In the genomic region with DNA sequence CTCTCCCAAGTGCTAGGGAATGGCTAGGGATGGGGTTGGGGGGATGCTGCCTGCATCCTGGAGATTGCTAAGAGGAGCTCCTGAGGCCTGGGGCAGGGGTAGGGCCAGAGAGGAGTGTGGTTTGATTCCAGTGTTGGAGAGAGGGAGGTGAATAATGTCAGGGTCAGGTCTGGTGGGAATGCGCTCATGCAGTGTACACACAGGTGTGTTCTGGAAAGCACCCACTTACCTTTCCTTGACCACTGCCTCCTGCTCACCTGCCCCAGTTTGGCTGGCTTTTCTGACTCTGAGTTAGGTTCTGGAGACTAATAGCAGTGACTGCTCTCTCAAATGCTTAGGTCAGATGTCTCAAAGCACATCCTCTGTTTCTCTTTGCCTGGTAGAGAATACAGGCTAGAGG, we compare ENCODE assay signal across 21 cellular contexts.
DNase-seq lines count a peak whose midpoint lies in the region; ATAC-seq and TF ChIP-seq lines count a peak whose summit lies in the region.
"Had no signal": no experiment of that assay in that cellular context is flagged by ENCODE, and none has a peak within 500 bp of the region (broad histone marks: within the 10 kb centered on the region; RNA-seq: fewer than 3 reads in every experiment).

No MANE protein-coding gene starts in this region.

- H3K27me3 ChIP-seq in lower lobe of right lung (ENCODE audit: low read depth) = no peaks in the 10 kb centered on the region

- no peak for TF ChIP-seq CTCF in lower lobe of right lung (IDR thresholded peaks at IDR 0.05)
- TF ChIP-seq CTCF in nephron progenitor cell (IDR thresholded peaks at IDR 0.05) = no peak

- DNase-seq in activated naive CD8-positive, alpha-beta T cell treated with anti-CD3 and anti-CD28 coated beads for 36 hours = no peak
- no peak for DNase-seq in activated naive CD8-positive, alpha-beta T cell treated with anti-CD3 and anti-CD28 coated beads, Interleukin-2, amount 50 U/mL, for 24 hours
- no peak for DNase-seq in lower lobe of right lung
- DNase-seq in nephron progenitor cell = no peak
- DNase-seq in activated CD8-positive, alpha-beta memory T cell treated with anti-CD3 and anti-CD28 coated beads, Interleukin-2, amount 50 U/mL, for 4 hours = no peak
- DNase-seq in 8988T = no peak
- DNase-seq in SKM-1 treated with dmso at 0.1 percent for 144 hours (lab: John Stamatoyannopoulos, UW; ENCODE audit: unreplicated experiment) = no peak
- DNase-seq: ACHN; C1 segment of cervical spinal cord; Calu3; CD4-positive, alpha-beta memory T cell; COR-L47; DMS53; DMS79 treated with DMSO at 0.1 percent for 48 hours; GF-D8; GOT3; HFFc6 had no signal

- ATAC-seq in activated naive CD8-positive, alpha-beta T cell treated with anti-CD3 and anti-CD28 coated beads, Interleukin-2, amount 50 U/mL, for 24 hours = no peak
- ATAC-seq in lower lobe of right lung (peak; percentile 51 to 66), HG02973 (IDR thresholded peaks at IDR 0.05; ENCODE audit: unreplicated experiment) (no peak)
- ATAC-seq: A549 had no signal

- no peaks in the 10 kb centered on the region for H3K36me3 ChIP-seq in lower lobe of right lung
- H3K36me3 ChIP-seq: HAP-1 had no signal

- H3K4me3 Mint-ChIP-seq in activated naive CD8-positive, alpha-beta T cell treated with anti-CD3 and anti-CD28 coated beads for 36 hours = no peak overlapping the region
- no peak overlapping the region for H3K4me3 Mint-ChIP-seq in activated naive CD8-positive, alpha-beta T cell treated with anti-CD3 and anti-CD28 coated beads, Interleukin-2, amount 50 U/mL, for 24 hours
- no peak overlapping the region for H3K4me3 Mint-ChIP-seq in nephron progenitor cell
- H3K4me3 Mint-ChIP-seq: CD4-positive, alpha-beta memory T cell; HFFc6 had no signal

- peaks cover 16% of the 10 kb centered on the region for H3K4me1 ChIP-seq in lower lobe of right lung
- H3K4me1 ChIP-seq: HAP-1 had no signal

- H3K9me3 Mint-ChIP-seq in activated naive CD8-positive, alpha-beta T cell treated with anti-CD3 and anti-CD28 coated beads for 36 hours = no peaks in the 10 kb centered on the region
- H3K9me3 Mint-ChIP-seq in activated naive CD8-positive, alpha-beta T cell treated with anti-CD3 and anti-CD28 coated beads, Interleukin-2, amount 50 U/mL, for 24 hours = no peaks in the 10 kb centered on the region
- peaks cover 3% of the 10 kb centered on the region for H3K9me3 Mint-ChIP-seq in nephron progenitor cell
- H3K9me3 Mint-ChIP-seq: CD4-positive, alpha-beta memory T cell; HFFc6 had no signal

- H3K36me3 Mint-ChIP-seq in activated naive CD8-positive, alpha-beta T cell treated with anti-CD3 and anti-CD28 coated beads for 36 hours = no peaks in the 10 kb centered on the region
- no peaks in the 10 kb centered on the region for H3K36me3 Mint-ChIP-seq in activated naive CD8-positive, alpha-beta T cell treated with anti-CD3 and anti-CD28 coated beads, Interleukin-2, amount 50 U/mL, for 24 hours (ENCODE audit: low read depth)
- no peaks in the 10 kb centered on the region for H3K36me3 Mint-ChIP-seq in nephron progenitor cell (ENCODE audit: low read depth)
- H3K36me3 Mint-ChIP-seq: CD4-positive, alpha-beta memory T cell had no signal

- intact Hi-C loops in lower lobe of right lung (cut with DNase I) = no loop called here

- H3K27ac Mint-ChIP-seq in activated naive CD8-positive, alpha-beta T cell treated with anti-CD3 and anti-CD28 coated beads for 36 hours = peak overlapping the region; percentile 13
- no peak overlapping the region for H3K27ac Mint-ChIP-seq in activated naive CD8-positive, alpha-beta T cell treated with anti-CD3 and anti-CD28 coated beads, Interleukin-2, amount 50 U/mL, for 24 hours
- H3K27ac Mint-ChIP-seq in nephron progenitor cell = peak overlapping the region; percentile 41
- H3K27ac Mint-ChIP-seq: CD4-positive, alpha-beta memory T cell; HFFc6 had no signal

- H3K4me1 Mint-ChIP-seq in activated naive CD8-positive, alpha-beta T cell treated with anti-CD3 and anti-CD28 coated beads for 36 hours = peaks cover 8% of the 10 kb centered on the region
- H3K4me1 Mint-ChIP-seq in activated naive CD8-positive, alpha-beta T cell treated with anti-CD3 and anti-CD28 coated beads, Interleukin-2, amount 50 U/mL, for 24 hours = peaks cover 2% of the 10 kb centered on the region
- peaks cover 23% of the 10 kb centered on the region for H3K4me1 Mint-ChIP-seq in nephron progenitor cell
- H3K4me1 Mint-ChIP-seq: CD4-positive, alpha-beta memory T cell had no signal

- no peaks in the 10 kb centered on the region for H3K27me3 Mint-ChIP-seq in activated naive CD8-positive, alpha-beta T cell treated with anti-CD3 and anti-CD28 coated beads for 36 hours
- no peaks in the 10 kb centered on the region for H3K27me3 Mint-ChIP-seq in activated naive CD8-positive, alpha-beta T cell treated with anti-CD3 and anti-CD28 coated beads, Interleukin-2, amount 50 U/mL, for 24 hours
- peaks cover 11% of the 10 kb centered on the region for H3K27me3 Mint-ChIP-seq in nephron progenitor cell (ENCODE audit: low read depth, poor library complexity)
- H3K27me3 Mint-ChIP-seq: CD4-positive, alpha-beta memory T cell had no signal

- no peak overlapping the region for H3K27ac ChIP-seq in lower lobe of right lung
- H3K27ac ChIP-seq: 22Rv1, A549 had no signal

- H3K4me3 ChIP-seq in lower lobe of right lung = no peak overlapping the region
- H3K4me3 ChIP-seq: A549, HAP-1 had no signal

- no peaks in the 10 kb centered on the region for H3K9me3 ChIP-seq in lower lobe of right lung
- H3K9me3 ChIP-seq: A549, HAP-1 had no signal

Comparison
In these comparisons a context has a peak if more than half of its experiments do, and no peak if none do; other contexts are left out.
1. ATAC-seq: peak in lower lobe of right lung (2 of 2); none in activated naive CD8-positive, alpha-beta T cell treated with anti-CD3 and anti-CD28 coated beads, Interleukin-2, amount 50 U/mL, for 24 hours (single experiment) and HG02973 (single experiment).